In the genomic region with DNA sequence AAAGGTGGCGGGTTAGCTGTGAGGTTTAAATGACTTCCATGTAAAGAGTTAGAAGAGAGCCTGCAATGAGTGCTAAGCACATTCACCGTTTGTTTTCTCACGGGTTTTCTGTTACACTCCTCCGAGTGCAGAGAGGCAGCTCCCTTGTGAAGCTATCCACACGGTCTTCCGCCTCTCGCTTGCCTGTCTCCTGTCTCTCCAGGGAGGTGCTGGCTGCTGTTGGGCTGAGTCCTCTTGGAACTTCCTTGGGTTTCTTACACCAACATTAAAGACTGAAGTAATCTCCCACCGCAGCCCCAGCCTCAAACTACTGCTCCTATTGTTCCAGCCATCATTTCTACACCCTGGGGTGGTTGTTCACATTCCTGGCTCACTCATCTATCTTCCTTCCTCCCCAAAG, we compare ENCODE assay signal across 9 cellular contexts. TPM values are rescaled to one million over a fixed set of nuclear protein-coding genes. Genes with fewer than 3 reads are reported as not detected.
DNase-seq lines count a peak whose midpoint lies in the region; ATAC-seq and TF ChIP-seq lines count a peak whose summit lies in the region.
"Had no signal": no experiment of that assay in that cellular context is flagged by ENCODE, and none has a peak within 500 bp of the region (broad histone marks: within the 10 kb centered on the region; RNA-seq: fewer than 3 reads in every experiment).

No MANE protein-coding gene starts in this region.

- peak overlapping the region; percentile 23 for H3K4me3 Mint-ChIP-seq in activated CD8-positive, alpha-beta memory T cell treated with anti-CD3 and anti-CD28 coated beads, Interleukin-2, amount 10 ng/mL, durations not matched to agents 7 days and 5 days
- peak overlapping the region; percentile 67 to 94 for H3K4me3 Mint-ChIP-seq in activated T-cell treated with anti-CD3 and anti-CD28 coated beads, Interleukin-2, amount 50 U/mL, for 72 hours
- peak overlapping the region; percentile 51 to 87 (median 82) for H3K4me3 Mint-ChIP-seq in immature natural killer cell

- H3K4me1 Mint-ChIP-seq in activated CD8-positive, alpha-beta memory T cell treated with anti-CD3 and anti-CD28 coated beads, Interleukin-2, amount 10 ng/mL, durations not matched to agents 7 days and 5 days, result peaks cover 95% of the 10 kb centered on the region
- peaks cover 100% of the 10 kb centered on the region for H3K4me1 Mint-ChIP-seq in activated T-cell treated with anti-CD3 and anti-CD28 coated beads, Interleukin-2, amount 50 U/mL, for 72 hours (ENCODE audit: low read depth)
- peaks cover 97 to 100% of the 10 kb centered on the region in 2 donors for H3K4me1 Mint-ChIP-seq in immature natural killer cell

- no peaks in the 10 kb centered on the region for H3K27me3 ChIP-seq in subcutaneous abdominal adipose tissue (ENCODE audit: control insufficient read depth in 5 of 5, insufficient read depth in 4 of 5, low read length in 5 of 5)

- peaks cover 24 to 88% (median 80%) of the 10 kb centered on the region in 5 donors for H3K4me1 ChIP-seq in subcutaneous abdominal adipose tissue (ENCODE audit: control insufficient read depth in 5 of 5, insufficient read depth in 5 of 5, low read length in 5 of 5)

- no peak overlapping the region for H3K9ac ChIP-seq in subcutaneous abdominal adipose tissue (ENCODE audit: low read length in 5 of 5)

- peaks cover 22% of the 10 kb centered on the region for H3K36me3 Mint-ChIP-seq in activated CD8-positive, alpha-beta memory T cell treated with anti-CD3 and anti-CD28 coated beads, Interleukin-2, amount 10 ng/mL, durations not matched to agents 7 days and 5 days
- H3K36me3 Mint-ChIP-seq in activated T-cell treated with anti-CD3 and anti-CD28 coated beads, Interleukin-2, amount 50 U/mL, for 72 hours (ENCODE audit: insufficient read depth in 2 of 2), result peaks cover 0 to 4% of the 10 kb centered on the region in 2 donors
- peaks cover 13 to 22% (median 19%) of the 10 kb centered on the region in 3 donors for H3K36me3 Mint-ChIP-seq in immature natural killer cell

- no peak for ATAC-seq in activated CD8-positive, alpha-beta memory T cell treated with anti-CD3 and anti-CD28 coated beads, Interleukin-2, amount 10 ng/mL, durations not matched to agents 7 days and 5 days
- ATAC-seq in activated T-cell treated with anti-CD3 and anti-CD28 coated beads, Interleukin-2, amount 50 U/mL, for 72 hours (replicated peaks in 1 of 2), result no peak
- ATAC-seq in omental fat pad (ENCODE audit: low FRiP score), result no peak
- ATAC-seq in HG03571 (IDR thresholded peaks at IDR 0.05; ENCODE audit: unreplicated experiment), result no peak

- H3K4me3 ChIP-seq in subcutaneous abdominal adipose tissue (ENCODE audit: low read depth in 1 of 5, low read length in 5 of 5), result peak overlapping the region in 3 of 5 donors; percentile 7 to 18 (median 10)

- no peaks in the 10 kb centered on the region for H3K27me3 Mint-ChIP-seq in activated CD8-positive, alpha-beta memory T cell treated with anti-CD3 and anti-CD28 coated beads, Interleukin-2, amount 10 ng/mL, durations not matched to agents 7 days and 5 days
- no peaks in the 10 kb centered on the region for H3K27me3 Mint-ChIP-seq in activated T-cell treated with anti-CD3 and anti-CD28 coated beads, Interleukin-2, amount 50 U/mL, for 72 hours (ENCODE audit: low read depth)
- peaks cover 8 to 56% (median 36%) of the 10 kb centered on the region in 3 donors for H3K27me3 Mint-ChIP-seq in immature natural killer cell (ENCODE audit: low read depth in 3 of 3)

- DNase-seq in activated CD8-positive, alpha-beta memory T cell treated with anti-CD3 and anti-CD28 coated beads, Interleukin-2, amount 10 ng/mL, durations not matched to agents 7 days and 5 days, result no peak
- no peak for DNase-seq in activated CD8-positive, alpha-beta memory T cell treated with anti-CD3 and anti-CD28 coated beads, Interleukin-2, amount 50 U/mL, for 4 hours
- no peak for DNase-seq in activated T-cell treated with anti-CD3 and anti-CD28 coated beads, Interleukin-2, amount 50 U/mL, for 72 hours
- DNase-seq in immature natural killer cell (no peak), omental fat pad (ENCODE audit: low spot score) (no peak), midbrain (lab: John Stamatoyannopoulos, UW) (no peak)
- DNase-seq: foreskin melanocyte had no signal

- CTCF ChIA-PET in activated CD8-positive, alpha-beta memory T cell treated with anti-CD3 and anti-CD28 coated beads, Interleukin-2, amount 10 ng/mL, durations not matched to agents 7 days and 5 days (lab: Charles Lee), result interaction anchor here (1.6 kb wide), 1 partner anchor 33 kb away, joined by 3 read pairs; no protein-coding TSS in a partner anchor

- no peaks in the 10 kb centered on the region for H3K36me3 ChIP-seq in subcutaneous abdominal adipose tissue (ENCODE audit: control insufficient read depth in 5 of 5, insufficient read depth in 5 of 5, low read length in 5 of 5)

- no peaks in the 10 kb centered on the region for H3K9me3 Mint-ChIP-seq in activated CD8-positive, alpha-beta memory T cell treated with anti-CD3 and anti-CD28 coated beads, Interleukin-2, amount 10 ng/mL, durations not matched to agents 7 days and 5 days (ENCODE audit: low read depth)
- no peaks in the 10 kb centered on the region for H3K9me3 Mint-ChIP-seq in activated T-cell treated with anti-CD3 and anti-CD28 coated beads, Interleukin-2, amount 50 U/mL, for 72 hours
- no peaks in the 10 kb centered on the region for H3K9me3 Mint-ChIP-seq in immature natural killer cell

- H3K9me3 ChIP-seq in subcutaneous abdominal adipose tissue (ENCODE audit: control insufficient read depth in 5 of 5, low read length in 5 of 5), result no peaks in the 10 kb centered on the region

- no peak for TF ChIP-seq CTCF in omental fat pad (IDR thresholded peaks at IDR 0.05)

- H3K27ac Mint-ChIP-seq in activated CD8-positive, alpha-beta memory T cell treated with anti-CD3 and anti-CD28 coated beads, Interleukin-2, amount 10 ng/mL, durations not matched to agents 7 days and 5 days, result peak overlapping the region; percentile 92
- peak overlapping the region; percentile 98 for H3K27ac Mint-ChIP-seq in activated T-cell treated with anti-CD3 and anti-CD28 coated beads, Interleukin-2, amount 50 U/mL, for 72 hours
- H3K27ac Mint-ChIP-seq in immature natural killer cell, result peak overlapping the region; percentile 97 to 100 (median 98)

- H3K27ac ChIP-seq in subcutaneous abdominal adipose tissue (ENCODE audit: low read depth, low read length), result peak overlapping the region; percentile 93

RNA-seq across cellular contexts. Expression of gene ESYT2, which starts 14.3 kb away (rescaled TPM):
- total RNA-seq in activated CD8-positive, alpha-beta memory T cell treated with anti-CD3 and anti-CD28 coated beads, Interleukin-2, amount 10 ng/mL, durations not matched to agents 7 days and 5 days, result 10 to 100 TPM; 79.8 to 86.0 TPM
- total RNA-seq in activated T-cell treated with anti-CD3 and anti-CD28 coated beads, Interleukin-2, amount 50 U/mL, for 72 hours, result 10 to 100 TPM; 68.6 to 68.8 TPM
- 10 to 100 TPM; 70.1 to 95.7 (median 84.0) TPM for polyA plus RNA-seq in immature natural killer cell
- 100 to 1,000 TPM in 3 of 4 donors, 10 to 100 TPM in 1; 81.9 to 151 (median 112) TPM for total RNA-seq in omental fat pad

RNA-seq across cellular contexts. Expression of gene DYNC2I1, which starts 41.3 kb away (rescaled TPM):
- 10 to 100 TPM; 10.7 to 15.6 TPM for total RNA-seq in activated CD8-positive, alpha-beta memory T cell treated with anti-CD3 and anti-CD28 coated beads, Interleukin-2, amount 10 ng/mL, durations not matched to agents 7 days and 5 days
- 10 to 100 TPM; 14.2 to 14.9 TPM for total RNA-seq in activated T-cell treated with anti-CD3 and anti-CD28 coated beads, Interleukin-2, amount 50 U/mL, for 72 hours
- polyA plus RNA-seq in immature natural killer cell, result 10 to 100 TPM in 2 of 3 donors, 1 to 10 TPM in 1; 2.8 to 29.8 (median 28.7) TPM
- 10 to 100 TPM; 10.0 to 23.0 (median 13.4) TPM for total RNA-seq in omental fat pad

Comparison
In these comparisons a context has a peak if more than half of its experiments do, and no peak if none do; other contexts are left out.
1. H3K4me3 Mint-ChIP-seq: peak in every context shown above with its lines; median percentile 82 in immature natural killer cell; 80 in activated T-cell treated with anti-CD3 and anti-CD28 coated beads, Interleukin-2, amount 50 U/mL, for 72 hours; 23 in activated CD8-positive, alpha-beta memory T cell treated with anti-CD3 and anti-CD28 coated beads, Interleukin-2, amount 10 ng/mL, durations not matched to agents 7 days and 5 days.